ENCODE assay signal across 1 cellular context in the genomic region with DNA sequence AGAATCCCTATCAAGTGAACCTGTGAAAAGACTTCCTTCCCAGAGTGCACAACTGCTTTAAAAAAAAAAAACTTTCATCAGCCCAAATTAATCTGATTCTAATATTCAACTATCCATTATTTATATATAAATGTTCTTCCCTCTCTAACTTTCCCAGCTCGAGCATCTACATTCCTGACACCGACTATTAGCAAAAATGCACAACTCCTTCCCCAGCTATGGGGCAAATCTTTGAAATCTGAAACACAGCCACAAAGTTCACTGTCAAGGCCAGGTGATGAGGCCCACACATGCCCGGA.
TF ChIP-seq lines count a peak whose summit lies in the region.

No MANE protein-coding gene starts in this region.

TF ChIP-seq in IMR-90, 13 proteins besides CTCF, POLR2A, EP300 and RAD21 (continued from another document):
- TF ChIP-seq BHLHE40 (IDR thresholded peaks at IDR 0.05; ENCODE audit: low read depth, low read length) (no peak), SMC3 (IDR thresholded peaks at IDR 0.05; ENCODE audit: low read depth, low read length) (no peak), RFX5 (IDR thresholded peaks at IDR 0.05; ENCODE audit: low read depth, low read length) (no peak), USF2 (IDR thresholded peaks at IDR 0.05; ENCODE audit: low read depth, low read length) (no peak), MAZ (IDR thresholded peaks at IDR 0.05; ENCODE audit: borderline replicate concordance, low read depth, low read length) (no peak), CHD1 (IDR thresholded peaks at IDR 0.05; ENCODE audit: low read depth, low read length) (no peak), FOS (IDR thresholded peaks at IDR 0.05; ENCODE audit: low read depth, low read length) (no peak)
